ENCODE assay signal across 8 cellular contexts in the genomic region with DNA sequence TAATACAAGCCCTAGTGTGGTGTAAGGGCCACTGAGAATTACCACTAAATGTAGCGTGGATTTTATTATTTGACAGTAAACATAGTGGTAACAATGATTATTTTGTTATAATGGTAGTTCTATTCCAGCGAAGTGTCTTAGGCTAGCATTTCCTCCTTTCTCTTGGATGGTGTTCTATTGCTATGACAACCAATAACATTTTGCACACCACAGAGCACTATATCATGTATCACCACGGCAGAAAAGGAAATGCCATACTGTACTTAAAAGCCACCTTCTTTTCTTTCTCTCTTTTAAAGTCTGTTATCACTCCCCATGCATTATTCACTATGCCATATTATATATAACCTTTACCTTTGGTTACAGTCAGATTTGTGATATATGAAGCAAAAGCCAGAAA.
DNase-seq lines count a peak whose midpoint lies in the region; ATAC-seq and TF ChIP-seq lines count a peak whose summit lies in the region.

No MANE protein-coding gene starts in this region.

- H3K27me3 Mint-ChIP-seq in CD8-positive, alpha-beta memory T cell: peaks cover 0 to 2% of the 10 kb centered on the region in 2 donors
- H3K27me3 Mint-ChIP-seq in memory B cell: no peaks in the 10 kb centered on the region

- H3K4me1 ChIP-seq in CD8-positive, alpha-beta memory T cell (ENCODE audit: insufficient read depth, low read length): peaks cover 12% of the 10 kb centered on the region

- H3K4me1 Mint-ChIP-seq in CD8-positive, alpha-beta memory T cell: peaks cover 39 to 69% (median 62%) of the 10 kb centered on the region in 3 donors
- peaks cover 27% of the 10 kb centered on the region for H3K4me1 Mint-ChIP-seq in memory B cell

- no peaks in the 10 kb centered on the region for H3K9me3 Mint-ChIP-seq in CD8-positive, alpha-beta memory T cell
- no peaks in the 10 kb centered on the region for H3K9me3 Mint-ChIP-seq in memory B cell

- ATAC-seq in memory B cell (ENCODE audit: low read depth) (peak; percentile 54), HG03108 (IDR thresholded peaks at IDR 0.05; ENCODE audit: unreplicated experiment) (no peak), GM18517 (IDR thresholded peaks at IDR 0.05; ENCODE audit: unreplicated experiment) (no peak)

- CTCF ChIA-PET in CD8-positive, alpha-beta memory T cell (lab: Charles Lee): no interaction called here

- peak in 2 of 5 donors; percentile 33 to 54 for DNase-seq in CD8-positive, alpha-beta memory T cell
- DNase-seq in NCI-H1092 treated with DMSO at 0.1 percent for 48 hours (lab: John Stamatoyannopoulos, UW) (peak; percentile 67), astrocyte of the spinal cord (ENCODE audit: low read depth, low spot score) (peak; percentile 89), memory B cell (ENCODE audit: low spot score in 2 of 2) (no peak), GM10266 (ENCODE audit: extremely low spot score) (no peak), GOT3 (lab: John Stamatoyannopoulos, UW) (no peak)

- peak overlapping the region in 2 of 7 donors; percentile 1 to 48 for H3K4me3 Mint-ChIP-seq in CD8-positive, alpha-beta memory T cell
- no peak overlapping the region for H3K4me3 Mint-ChIP-seq in memory B cell

- H3K27ac Mint-ChIP-seq in CD8-positive, alpha-beta memory T cell: peak overlapping the region in 5 of 8 donors; percentile 30 to 82 (median 66)
- H3K27ac Mint-ChIP-seq in memory B cell: peak overlapping the region; percentile 74

- H3K9me3 ChIP-seq in CD8-positive, alpha-beta memory T cell (ENCODE audit: low read length): no peaks in the 10 kb centered on the region

- H3K4me3 ChIP-seq in CD8-positive, alpha-beta memory T cell (ENCODE audit: low read length): no peak overlapping the region
- no peak overlapping the region for H3K4me3 ChIP-seq in astrocyte of the spinal cord (ENCODE audit: low read depth, low read length)

- in situ Hi-C loops in astrocyte of the spinal cord (cut with HindIII; ENCODE audit: low sequenced_read_pairs): no loop called here

- H3K27me3 ChIP-seq in CD8-positive, alpha-beta memory T cell (ENCODE audit: insufficient read depth, low read length, poor library complexity, severe bottlenecking): no peaks in the 10 kb centered on the region

- H3K36me3 Mint-ChIP-seq in CD8-positive, alpha-beta memory T cell: peaks cover 0 to 32% (median 23%) of the 10 kb centered on the region in 3 donors
- peaks cover 19% of the 10 kb centered on the region for H3K36me3 Mint-ChIP-seq in memory B cell

- peaks cover 7% of the 10 kb centered on the region for H3K36me3 ChIP-seq in CD8-positive, alpha-beta memory T cell (ENCODE audit: insufficient read depth, low read length)

- no peak overlapping the region for H3K27ac ChIP-seq in CD8-positive, alpha-beta memory T cell (ENCODE audit: low read depth, low read length)

- TF ChIP-seq CTCF in astrocyte of the spinal cord (IDR thresholded peaks at IDR 0.05; ENCODE audit: low read depth, low read length): no peak
- no peak for TF ChIP-seq CTCF in GM10266 (IDR thresholded peaks at IDR 0.05; ENCODE audit: control insufficient read depth, insufficient read depth, low read depth, missing control alignments)

- POLR2A ChIA-PET in CD8-positive, alpha-beta memory T cell (lab: Charles Lee): no interaction called here

Comparison
In these comparisons a context has a peak if more than half of its experiments do, and no peak if none do; other contexts are left out.
1. DNase-seq: peak in NCI-H1092 treated with DMSO at 0.1 percent for 48 hours (single experiment) and astrocyte of the spinal cord (single experiment); none in memory B cell (0 of 2), GM10266 (single experiment) and GOT3 (single experiment).